ENCODE assay signal across 1 cellular context in genomic region chr13:27921421-27921960, GRCh38.
TF ChIP-seq lines count a peak whose summit lies in the region.

No MANE protein-coding gene starts in this region.

TF ChIP-seq in HepG2, 621 proteins besides CTCF, POLR2A, EP300 and RAD21:
- TF ChIP-seq KDM1A (CRISPR knock-in tag; IDR thresholded peaks at IDR 0.05) (no peak), GABPB1 (CRISPR knock-in tag; IDR thresholded peaks at IDR 0.05) (peak; percentile 51; the same call in 1 of the 2 replicates), MAX (IDR thresholded peaks at IDR 0.05) (peak; percentile 25; the same call in 1 of the 2 replicates), HNRNPLL (IDR thresholded peaks at IDR 0.05; ENCODE audit: low read depth, low read length, poor library complexity, severe bottlenecking) (peak; percentile 14)
